Comparison of ENCODE assay signal across 10 cellular contexts in the genomic region with DNA sequence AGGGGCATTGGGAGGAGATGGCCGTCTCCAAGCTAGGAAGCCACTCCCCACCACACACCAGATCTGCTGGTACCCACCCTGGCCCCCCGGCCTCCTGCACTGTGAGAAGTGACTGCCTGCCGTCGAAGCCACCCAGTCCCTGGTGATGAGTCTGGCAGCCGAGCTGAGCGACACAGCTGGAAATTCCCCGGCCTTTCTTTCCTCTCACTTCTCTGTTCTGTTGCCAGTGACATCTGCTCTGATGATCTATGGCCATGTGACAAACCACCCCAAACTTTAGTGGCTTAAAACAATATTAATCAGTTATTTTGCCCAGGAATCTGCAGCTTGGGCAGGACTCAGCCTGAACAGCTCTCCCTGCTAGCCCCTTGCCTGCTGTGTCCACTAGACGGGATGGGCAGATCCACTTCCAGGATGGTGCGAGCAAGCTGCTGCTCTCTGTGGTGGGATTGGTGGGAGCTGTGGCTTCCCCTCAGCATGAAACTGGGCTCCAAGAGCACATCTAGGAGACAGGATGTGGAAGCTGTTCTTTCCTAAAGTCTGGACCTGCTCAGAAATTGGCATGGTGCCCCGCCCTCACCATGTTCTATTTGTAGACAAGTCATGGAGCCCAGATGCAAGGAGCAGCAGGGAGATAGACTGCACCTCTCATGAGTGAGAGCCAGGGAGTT.
DNase-seq lines count a peak whose midpoint lies in the region; ATAC-seq and TF ChIP-seq lines count a peak whose summit lies in the region.
"Had no signal": no experiment of that assay in that cellular context is flagged by ENCODE, and none has a peak within 500 bp of the region (broad histone marks: within the 10 kb centered on the region; RNA-seq: fewer than 3 reads in every experiment).

No MANE protein-coding gene starts in this region.

- H3K27ac ChIP-seq in heart left ventricle = peak overlapping the region in 2 of 12 donors; percentile 17 to 43

- ATAC-seq in GM19438 (IDR thresholded peaks at IDR 0.05; ENCODE audit: low read depth, unreplicated experiment) = peak; percentile 84
- ATAC-seq in HG03108 (IDR thresholded peaks at IDR 0.05; ENCODE audit: unreplicated experiment) = peak; percentile 92
- ATAC-seq in heart left ventricle = peak; percentile 44 to 71 (median 70)

- no peaks in the 10 kb centered on the region for H3K9me3 ChIP-seq in heart left ventricle

- H3K36me3 ChIP-seq in heart left ventricle = no peaks in the 10 kb centered on the region

- peak; percentile 77 for DNase-seq in GM10266 (ENCODE audit: extremely low spot score)
- DNase-seq in heart left ventricle = peak; percentile 63 to 82 (median 74)
- DNase-seq in NCI-H345 (lab: John Stamatoyannopoulos, UW) = no peak
- DNase-seq in DMS114 treated with DMSO at 0.1 percent for 48 hours (lab: John Stamatoyannopoulos, UW; ENCODE audit: unreplicated experiment) = no peak
- DNase-seq in ACHN = no peak
- DNase-seq in NCI-H2029 (lab: John Stamatoyannopoulos, UW) = no peak
- DNase-seq: DND-41, NCI-H1092 treated with DMSO at 0.1 percent for 48 hours had no signal

- peaks cover 0 to 8% (median 0%) of the 10 kb centered on the region in 9 donors for H3K27me3 ChIP-seq in heart left ventricle

- in situ Hi-C loops in ACHN (cut with HindIII; ENCODE audit: low pct_ligation_motif_present, low pct_unique_long_range_greater_than_20kb, low sequenced_read_pairs) = no loop called here

- TF ChIP-seq CTCF in GM10266 (IDR thresholded peaks at IDR 0.05; ENCODE audit: control insufficient read depth, insufficient read depth, low read depth, missing control alignments) (no peak), heart left ventricle (IDR thresholded peaks at IDR 0.05) (no peak)

- intact Hi-C loops in heart left ventricle (cut with DNase I) = loop anchor here in 1 of 10 donors (10.0 kb wide), 1 partner anchor 211 kb away; a partner anchor contains a TSS

- peaks cover 0 to 29% (median 12%) of the 10 kb centered on the region in 12 donors for H3K4me1 ChIP-seq in heart left ventricle

- WGBS in heart left ventricle, 4 donors = 53 to 64% (median 55%) methylated on average over 8 to 10 of the region's 10 CpGs

- TF ChIP-seq POLR2A in heart left ventricle (IDR thresholded peaks at IDR 0.05) = no peak

- H3K4me3 ChIP-seq in heart left ventricle = no peak overlapping the region

Comparison
In these comparisons a context has a peak if more than half of its experiments do, and no peak if none do; other contexts are left out.
1. DNase-seq: peak in GM10266 (single experiment) and heart left ventricle (5 of 5); none in NCI-H345 (single experiment), DMS114 treated with DMSO at 0.1 percent for 48 hours (single experiment), ACHN (single experiment) and NCI-H2029 (single experiment).
2. Peak in every context shown above with its lines, with median percentiles within 50 percentile points of each other: ATAC-seq.